ENCODE assay signal across 34 cellular contexts in the genomic region with DNA sequence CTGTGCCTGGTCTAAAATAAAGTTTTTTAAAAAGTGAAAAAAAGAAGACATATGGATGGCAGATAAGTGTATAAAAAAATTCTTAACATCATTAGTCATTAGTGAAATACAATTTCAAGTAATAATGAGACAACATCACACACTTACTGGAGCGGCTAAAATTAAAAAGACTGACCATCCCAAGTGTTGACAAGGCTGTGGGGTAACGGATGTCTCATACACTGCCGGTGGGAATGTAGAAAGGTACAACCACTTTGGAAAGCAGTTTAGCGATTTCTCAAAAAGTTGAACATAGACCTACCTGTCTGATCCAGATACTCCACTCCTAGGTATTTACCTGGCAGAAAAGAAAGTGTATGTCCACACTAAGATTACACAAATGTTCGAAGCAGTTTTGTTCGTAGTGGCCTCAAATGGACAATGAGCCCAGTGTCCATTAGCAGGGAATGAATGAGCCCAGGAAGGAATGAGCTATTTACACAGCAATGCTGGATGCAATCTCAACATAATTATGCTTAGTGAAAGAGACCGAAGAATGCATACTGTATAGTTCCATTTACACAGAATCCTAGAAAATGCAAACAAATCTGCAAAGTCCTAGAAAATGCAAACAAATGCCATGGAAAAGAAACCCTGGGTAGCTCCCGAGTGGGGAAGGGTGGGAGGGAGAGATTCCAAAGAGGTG. TPM values are rescaled to one million over a fixed set of nuclear protein-coding genes. Genes with fewer than 3 reads are reported as not detected.
"Had no signal": no experiment of that assay in that cellular context is flagged by ENCODE, and none has a peak within 500 bp of the region (broad histone marks: within the 10 kb centered on the region; RNA-seq: fewer than 3 reads in every experiment).

No MANE protein-coding gene starts in this region.

- H3K36me3 ChIP-seq: heart right ventricle, left lung, neural progenitor cell, neutrophil, ovary, sigmoid colon, spleen, suprapubic skin, thoracic aorta, tibial artery, upper lobe of right lung had no signal

- H3K79me2 ChIP-seq: hepatocyte had no signal

- H3K4me1 ChIP-seq: sigmoid colon, tibial artery had no signal

- H2AFZ ChIP-seq: hepatocyte, neural progenitor cell had no signal

- ATAC-seq: heart right ventricle; left cardiac atrium; left lung; natural killer cell; right cardiac atrium; stimulated activated effector memory CD8-positive, alpha-beta T cell treated with anti-CD3 and anti-CD28 coated beads, Interleukin-12 subunit alpha, Interleukin-12 subunit beta, amount 100 ng/mL, for 72 hours; upper lobe of right lung had no signal

- H3K9me3 ChIP-seq: left lung, neutrophil, ovary, sigmoid colon, spleen, suprapubic skin, thoracic aorta, tibial artery, upper lobe of right lung had no signal

- DNase-seq: heart right ventricle; kidney glomerular epithelial cell; left cardiac atrium; left lung; mesendoderm; naive B cell; nephron progenitor cell; occipital lobe; ovary; retina; right cardiac atrium; sigmoid colon; small intestine; spleen; stimulated activated CD4-positive, alpha-beta T cell treated with anti-CD3 and anti-CD28 coated beads, Interleukin-4, amount 100 ng/mL, for 24 hours; stimulated activated naive CD4-positive, alpha-beta T cell; tibial artery; trophoblast cell; upper lobe of right lung had no signal

- H3K27me3 ChIP-seq: hepatocyte, left lung, ovary, upper lobe of right lung had no signal

- H3K4me3 ChIP-seq: heart right ventricle, hepatocyte, left lung, lung, neural progenitor cell, ovary, sigmoid colon, spleen, suprapubic skin, thoracic aorta, tibial artery, upper lobe of right lung had no signal

- H3K27ac ChIP-seq: heart right ventricle, hepatocyte, left lung, neural progenitor cell, neutrophil, ovary, sigmoid colon, spleen, suprapubic skin, thoracic aorta, tibial artery, upper lobe of right lung had no signal

- FAIRE-seq: keratinocyte, small intestine, urothelium cell line had no signal

- H3K9ac ChIP-seq: neural progenitor cell had no signal

- H3K4me2 ChIP-seq: hepatocyte, neural progenitor cell had no signal

RNA-seq across cellular contexts. Expression of a gene that starts 6.7 kb away (rescaled TPM):
- total RNA-seq: left lung, mononuclear cell, natural killer cell, occipital lobe, progenitor cell of endocrine pancreas, thoracic aorta, upper lobe of right lung had no signal
- polyA plus RNA-seq: heart right ventricle, keratinocyte had no signal

RNA-seq across cellular contexts. Expression of a gene that starts 31.4 kb away (rescaled TPM):
- total RNA-seq: heart right ventricle, hepatocyte, left cardiac atrium, left lung, lower leg skin, mesothelial cell of epicardium, natural killer cell, occipital lobe, right cardiac atrium, sigmoid colon, subcutaneous adipose tissue, upper lobe of right lung had no signal
- polyA plus RNA-seq: hepatocyte, keratinocyte had no signal
